8 cellular contexts compared by ENCODE assay signal in the genomic region with DNA sequence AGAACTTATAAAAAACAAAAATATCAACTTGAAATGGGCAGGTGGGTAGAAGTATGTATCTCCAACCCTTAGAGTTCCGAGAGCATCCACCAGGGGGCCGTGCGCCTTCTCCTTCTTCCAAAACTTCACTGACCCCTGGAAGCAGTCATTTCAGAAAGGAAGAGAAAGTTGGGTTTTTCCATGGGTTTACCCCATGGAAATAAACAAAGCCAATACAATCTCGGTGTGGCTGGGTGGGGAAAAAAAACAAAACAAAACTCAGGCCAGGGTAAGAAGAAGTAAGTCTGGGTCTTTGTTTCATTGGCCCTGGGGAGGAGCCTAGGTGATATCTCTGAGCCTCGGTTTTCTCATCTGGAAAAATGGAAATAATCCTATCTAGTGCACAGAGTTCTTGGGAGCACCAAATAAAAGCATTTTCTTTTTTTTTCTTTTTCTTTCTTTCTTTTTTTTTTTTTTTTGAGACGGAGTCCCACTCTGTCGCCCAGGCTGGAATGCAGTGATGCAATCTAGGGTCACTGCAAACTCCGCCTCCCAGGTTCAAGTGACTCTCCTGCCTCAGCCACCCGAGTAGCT. TPM values are rescaled to one million over a fixed set of nuclear protein-coding genes. Genes with fewer than 3 reads are reported as not detected.
A peak's percentile ranks its signal among the peaks of the same experiment; 100 is the strongest.
DNase-seq lines count a peak whose midpoint lies in the region; ATAC-seq lines count a peak whose summit lies in the region.

No MANE protein-coding gene starts in this region.

- H3K27me3 Mint-ChIP-seq in effector memory CD8-positive, alpha-beta T cell: peaks cover 0 to 14% of the 10 kb centered on the region in 2 donors
- no peaks in the 10 kb centered on the region for H3K27me3 Mint-ChIP-seq in naive B cell

- peak; percentile 59 for DNase-seq in DMS 273 (lab: John Stamatoyannopoulos, UW; ENCODE audit: unreplicated experiment)
- DNase-seq in DMS 273 treated with DMSO at 0.1 percent for 48 hours (lab: John Stamatoyannopoulos, UW): no peak
- DNase-seq in NCI-H2029 treated with DMSO at 0.1 percent for 48 hours (lab: John Stamatoyannopoulos, UW): peak; percentile 14
- peak; percentile 80 to 84 for DNase-seq in activated CD4-positive, alpha-beta T cell treated with anti-CD3 and anti-CD28 coated beads, Interleukin-2, amount 50 U/mL, for 48 hours
- peak; percentile 49 to 60 (median 50) for DNase-seq in effector memory CD8-positive, alpha-beta T cell
- peak; percentile 19 for DNase-seq in naive B cell
- peak; percentile 83 for DNase-seq in stimulated activated naive CD8-positive, alpha-beta T cell treated with anti-CD3 and anti-CD28 coated beads, Interleukin-15, Interleukin-2, amounts not matched to agents 100 U/mL and 50 U/mL, for 24 hours
- DNase-seq in DMS79 treated with DMSO at 0.1 percent for 48 hours (lab: John Stamatoyannopoulos, UW): no peak

- no peak overlapping the region for H3K27ac Mint-ChIP-seq in effector memory CD8-positive, alpha-beta T cell
- H3K27ac Mint-ChIP-seq in naive B cell: no peak overlapping the region

- H3K4me3 Mint-ChIP-seq in effector memory CD8-positive, alpha-beta T cell: no peak overlapping the region
- H3K4me3 Mint-ChIP-seq in naive B cell: no peak overlapping the region

- H3K9me3 Mint-ChIP-seq in effector memory CD8-positive, alpha-beta T cell: no peaks in the 10 kb centered on the region
- no peaks in the 10 kb centered on the region for H3K9me3 Mint-ChIP-seq in naive B cell

- peak; percentile 52 for ATAC-seq in effector memory CD8-positive, alpha-beta T cell (replicated peaks)
- ATAC-seq in naive B cell (ENCODE audit: low read depth in 2 of 2): peak; percentile 32 to 54
- ATAC-seq in stimulated activated naive CD8-positive, alpha-beta T cell treated with anti-CD3 and anti-CD28 coated beads, Interleukin-15, Interleukin-2, amounts not matched to agents 100 U/mL and 50 U/mL, for 24 hours: peak; percentile 82

- peaks cover 1 to 4% of the 10 kb centered on the region in 2 donors for H3K4me1 Mint-ChIP-seq in effector memory CD8-positive, alpha-beta T cell (ENCODE audit: low read depth in 2 of 2)
- H3K4me1 Mint-ChIP-seq in naive B cell: peaks cover 0 to 3% (median 3%) of the 10 kb centered on the region in 3 donors

- no peaks in the 10 kb centered on the region for H3K36me3 Mint-ChIP-seq in effector memory CD8-positive, alpha-beta T cell (ENCODE audit: insufficient read depth)
- no peaks in the 10 kb centered on the region for H3K36me3 Mint-ChIP-seq in naive B cell

RNA-seq across cellular contexts. Expression of a gene that starts 33.6 kb away (rescaled TPM):
- not detected for polyA plus RNA-seq in naive B cell (ENCODE audit: low read depth in 6 of 6)

RNA-seq across cellular contexts. Expression of a gene that starts 40.6 kb away (rescaled TPM):
- polyA plus RNA-seq in naive B cell (ENCODE audit: low read depth in 6 of 6): 10 to 100 TPM; 17.5 to 47.5 (median 30.1) TPM

Comparison
In these comparisons a context has a peak if more than half of its experiments do, and no peak if none do; other contexts are left out.
1. DNase-seq: peak in DMS 273 (single experiment), NCI-H2029 treated with DMSO at 0.1 percent for 48 hours (single experiment), activated CD4-positive, alpha-beta T cell treated with anti-CD3 and anti-CD28 coated beads, Interleukin-2, amount 50 U/mL, for 48 hours (2 of 2), effector memory CD8-positive, alpha-beta T cell (3 of 3), naive B cell (single experiment) and stimulated activated naive CD8-positive, alpha-beta T cell treated with anti-CD3 and anti-CD28 coated beads, Interleukin-15, Interleukin-2, amounts not matched to agents 100 U/mL and 50 U/mL, for 24 hours (single experiment); none in DMS 273 treated with DMSO at 0.1 percent for 48 hours (single experiment) and DMS79 treated with DMSO at 0.1 percent for 48 hours (single experiment).
2. Peak in every context shown above with its lines, with median percentiles within 50 percentile points of each other: ATAC-seq.